Comparison of ENCODE assay signal across 10 cellular contexts in the genomic region with DNA sequence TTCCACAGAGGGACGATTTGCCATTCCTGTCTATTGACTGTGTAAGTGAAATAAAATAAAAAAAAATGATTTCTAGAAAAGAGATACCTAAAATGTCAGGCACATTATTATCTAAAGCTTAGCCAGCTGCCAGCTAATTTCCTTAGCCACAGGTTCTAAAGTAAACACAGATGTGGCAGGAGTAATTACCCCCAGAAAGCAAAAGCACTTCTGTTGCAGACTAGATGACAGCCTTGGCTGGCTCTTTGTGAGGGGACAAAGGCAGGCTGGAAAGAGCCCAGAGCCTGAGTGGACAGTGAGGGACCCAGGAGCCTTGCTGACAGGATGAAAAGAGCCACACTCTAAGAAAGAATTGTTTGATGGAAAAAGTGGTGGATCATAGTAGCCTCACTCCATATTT.
DNase-seq lines count a peak whose midpoint lies in the region; ATAC-seq and TF ChIP-seq lines count a peak whose summit lies in the region.
"Had no signal": no experiment of that assay in that cellular context is flagged by ENCODE, and none has a peak within 500 bp of the region (broad histone marks: within the 10 kb centered on the region; RNA-seq: fewer than 3 reads in every experiment).

No MANE protein-coding gene starts in this region.

- 12 to 20% methylated on average over 1 of the region's 1 CpG for WGBS in body of pancreas, 2 donors
- 28% methylated on average over 1 of the region's 1 CpG; no CpG with 5 or more reads in 1 of the 2 donors for WGBS in transverse colon (ENCODE audit: low coverage in 1 of 2), 2 donors

- peaks cover 67% of the 10 kb centered on the region for H3K4me1 Mint-ChIP-seq in HFFc6 (ENCODE audit: low read depth)

- H3K4me2 ChIP-seq in osteoblast (ENCODE audit: insufficient read depth, low read length): peak overlapping the region; percentile 29

- H3K27ac ChIP-seq in body of pancreas: no peak overlapping the region
- no peak overlapping the region for H3K27ac ChIP-seq in osteoblast (ENCODE audit: low read depth, low read length)
- no peak overlapping the region for H3K27ac ChIP-seq in transverse colon

- H3K36me3 Mint-ChIP-seq in HFFc6 (ENCODE audit: low read depth): no peaks in the 10 kb centered on the region; the same call in 1 of the 2 replicates
- H3K36me3 Mint-ChIP-seq: activated naive CD4-positive, alpha-beta T cell treated with anti-CD3 and anti-CD28 coated beads, Interleukin-2, amount 50 U/mL, for 72 hours had no signal

- ATAC-seq in body of pancreas (peak; percentile 33), GM19463 (IDR thresholded peaks at IDR 0.05; ENCODE audit: unreplicated experiment) (no peak), GM19023 (IDR thresholded peaks at IDR 0.05; ENCODE audit: unreplicated experiment) (no peak), HG03108 (IDR thresholded peaks at IDR 0.05; ENCODE audit: unreplicated experiment) (no peak)
- ATAC-seq: activated naive CD4-positive, alpha-beta T cell treated with anti-CD3 and anti-CD28 coated beads, Interleukin-2, amount 50 U/mL, for 72 hours had no signal

- H3K27me3 ChIP-seq in body of pancreas (no peaks in the 10 kb centered on the region), osteoblast (ENCODE audit: insufficient read depth, low read length) (no peaks in the 10 kb centered on the region), transverse colon (no peaks in the 10 kb centered on the region)

- no peaks in the 10 kb centered on the region for H3K27me3 Mint-ChIP-seq in HFFc6 (ENCODE audit: insufficient read depth)

- H2AFZ ChIP-seq in osteoblast (ENCODE audit: low read length): peak overlapping the region; percentile 36

- no peak for DNase-seq in HFFc6
- DNase-seq in NCI-H2227 (lab: John Stamatoyannopoulos, UW; ENCODE audit: unreplicated experiment): peak; percentile 65
- DNase-seq in body of pancreas: peak in 2 of 4 donors; percentile 5
- DNase-seq in osteoblast (ENCODE audit: insufficient read length, low spot score, missing footprints): no peak
- no peak for DNase-seq in transverse colon
- DNase-seq: Calu3 had no signal

- H3K4me3 Mint-ChIP-seq in HFFc6: no peak overlapping the region

- TF ChIP-seq CTCF in HFFc6 (IDR thresholded peaks at IDR 0.05) (no peak), body of pancreas (IDR thresholded peaks at IDR 0.05) (no peak), osteoblast (IDR thresholded peaks at IDR 0.05; ENCODE audit: extremely low read depth, low read depth, low read length) (no peak), transverse colon (IDR thresholded peaks at IDR 0.05) (no peak)

- H3K4me3 ChIP-seq in body of pancreas: no peak overlapping the region
- H3K4me3 ChIP-seq in osteoblast (ENCODE audit: insufficient read depth, low read length): no peak overlapping the region
- no peak overlapping the region for H3K4me3 ChIP-seq in transverse colon

- H3K9me3 ChIP-seq in body of pancreas: no peaks in the 10 kb centered on the region
- H3K9me3 ChIP-seq in osteoblast (ENCODE audit: low read depth, low read length): no peaks in the 10 kb centered on the region
- H3K9me3 ChIP-seq in transverse colon: no peaks in the 10 kb centered on the region

- H3K36me3 ChIP-seq in body of pancreas (replicated peaks in 1 of 2; ENCODE audit: insufficient read depth in 1 of 2, low read depth in 2 of 2) (no peaks in the 10 kb centered on the region), osteoblast (ENCODE audit: insufficient read depth, low read length) (no peaks in the 10 kb centered on the region), transverse colon (no peaks in the 10 kb centered on the region)

- no peaks in the 10 kb centered on the region for H3K79me2 ChIP-seq in osteoblast (ENCODE audit: insufficient read depth, low read length)

- no peak for TF ChIP-seq POLR2A in body of pancreas (IDR thresholded peaks at IDR 0.05)
- no peak for TF ChIP-seq POLR2A in transverse colon (IDR thresholded peaks at IDR 0.05)

- H3K4me1 ChIP-seq in body of pancreas (peaks cover 10% of the 10 kb centered on the region), osteoblast (ENCODE audit: insufficient read depth, low read length) (peaks cover 32% of the 10 kb centered on the region), transverse colon (peaks cover 0 to 12% (median 5%) of the 10 kb centered on the region in 4 donors)

- peak overlapping the region; percentile 20 for H3K27ac Mint-ChIP-seq in HFFc6
- H3K27ac Mint-ChIP-seq: activated naive CD4-positive, alpha-beta T cell treated with anti-CD3 and anti-CD28 coated beads, Interleukin-2, amount 50 U/mL, for 72 hours had no signal

- no peaks in the 10 kb centered on the region for H3K9me3 Mint-ChIP-seq in HFFc6

- TF ChIP-seq EP300 in transverse colon (IDR thresholded peaks at IDR 0.05; ENCODE audit: low read depth): no peak

- in situ Hi-C loops in transverse colon (cut with MboI; ENCODE audit: low pct_ligation_motif_present in 1 of 4, low pct_unique_long_range_greater_than_20kb in 1 of 4, low sequenced_read_pairs in 3 of 4): no loop called here

- no peaks in the 10 kb centered on the region for H4K20me1 ChIP-seq in osteoblast (ENCODE audit: insufficient read depth, low read length)

- intact Hi-C loops in body of pancreas (cut with DNase I) (no loop called here), transverse colon (cut with DNase I; ENCODE audit: low total_unique reads) (no loop called here)
